7 cellular contexts compared by ENCODE assay signal in genomic region chr3:196969001-196969659, GRCh38. TPM values are rescaled to one million over a fixed set of nuclear protein-coding genes. Genes with fewer than 3 reads are reported as not detected.
DNase-seq lines count a peak whose midpoint lies in the region; TF ChIP-seq lines count a peak whose summit lies in the region.

No MANE protein-coding gene starts in this region.

- H3K9me3 ChIP-seq in GM23248 (ENCODE audit: low read depth) (no peaks in the 10 kb centered on the region), vagina (no peaks in the 10 kb centered on the region)

- WGBS in GM23248 (ENCODE audit: low coverage in 1 of 2, low lambda C conversion rate in 2 of 2, missing lambda C conversion rate in 2 of 2), 2 experiments = 1% methylated on average over 53 to 88 of the region's 90 CpGs

- H3K4me2 ChIP-seq in GM23248 (ENCODE audit: unreplicated experiment) = peak overlapping the region; percentile 82

- H3K9me2 ChIP-seq in GM23248 (ENCODE audit: insufficient read depth) = no peaks in the 10 kb centered on the region

- in situ Hi-C loops in GM23248 (cut with MboI) = no loop called here

- H4K20me1 ChIP-seq in GM23248 (ENCODE audit: insufficient read depth) = no peaks in the 10 kb centered on the region

- H3K9ac ChIP-seq in GM23248 = peak overlapping the region; percentile 59

- H3K27me3 ChIP-seq in GM23248 (replicated peaks; ENCODE audit: insufficient read depth) (no peaks in the 10 kb centered on the region), vagina (no peaks in the 10 kb centered on the region)

- H3K4me3 Mint-ChIP-seq in activated CD4-positive, alpha-beta memory T cell treated with anti-CD3 and anti-CD28 coated beads, Interleukin-2, amount 10 ng/mL, durations not matched to agents 7 days and 5 days = peak overlapping the region; percentile 81
- peak overlapping the region; percentile 39 to 70 (median 70) for H3K4me3 Mint-ChIP-seq in nephron

- no peaks in the 10 kb centered on the region for H3F3A ChIP-seq in GM23248 (ENCODE audit: insufficient read depth)

- H3K27me3 Mint-ChIP-seq in activated CD4-positive, alpha-beta memory T cell treated with anti-CD3 and anti-CD28 coated beads, Interleukin-2, amount 10 ng/mL, durations not matched to agents 7 days and 5 days = peaks cover 11% of the 10 kb centered on the region
- H3K27me3 Mint-ChIP-seq in nephron (ENCODE audit: low read depth) = peaks cover 59% of the 10 kb centered on the region

- no peaks in the 10 kb centered on the region for H3K9me3 Mint-ChIP-seq in activated CD4-positive, alpha-beta memory T cell treated with anti-CD3 and anti-CD28 coated beads, Interleukin-2, amount 10 ng/mL, durations not matched to agents 7 days and 5 days
- H3K9me3 Mint-ChIP-seq in nephron = no peaks in the 10 kb centered on the region

- TF ChIP-seq CTCF in GM12875 (IDR thresholded peaks at IDR 0.05; ENCODE audit: borderline replicate concordance, insufficient read depth, low read depth, low read length) = no peak
- TF ChIP-seq CTCF in epithelial cell of esophagus (IDR thresholded peaks at IDR 0.05; ENCODE audit: insufficient read depth, low read depth, low read length, missing control alignments) = no peak
- TF ChIP-seq CTCF in nephron (IDR thresholded peaks at IDR 0.05; ENCODE audit: unreplicated experiment in 3 of 3) = no peak
- no peak for TF ChIP-seq CTCF in vagina (IDR thresholded peaks at IDR 0.05)

- CTCF ChIA-PET in activated CD4-positive, alpha-beta memory T cell treated with anti-CD3 and anti-CD28 coated beads, Interleukin-2, amount 10 ng/mL, durations not matched to agents 7 days and 5 days (lab: Charles Lee) = interaction anchor here (0.6 to 1.9 kb wide), 14 partner anchors 15 to 652 kb away, joined by 3 to 7 read pairs (median 3); partner anchors contain the start of genes MELTF and NCBP2

- peak; percentile 59 for DNase-seq in GM23248
- DNase-seq in LHCN-M2 (ENCODE audit: low read depth) = peak; percentile 10
- peak; percentile 54 for DNase-seq in activated CD4-positive, alpha-beta memory T cell treated with anti-CD3 and anti-CD28 coated beads, Interleukin-2, amount 10 ng/mL, durations not matched to agents 7 days and 5 days
- peak; percentile 34 for DNase-seq in epithelial cell of esophagus (ENCODE audit: low read depth)
- no peak for DNase-seq in vagina (ENCODE audit: extremely low spot score in 2 of 2)

- H3K4me1 ChIP-seq in GM23248 (ENCODE audit: insufficient read depth) = no peaks in the 10 kb centered on the region
- peaks cover 17% of the 10 kb centered on the region for H3K4me1 ChIP-seq in vagina

- H3K36me3 ChIP-seq in GM23248 (ENCODE audit: low read depth) = no peaks in the 10 kb centered on the region
- H3K36me3 ChIP-seq in vagina = no peaks in the 10 kb centered on the region

- H3K27ac ChIP-seq in GM23248 (no peak overlapping the region), vagina (peak overlapping the region; percentile 78)

- H3K36me3 Mint-ChIP-seq in activated CD4-positive, alpha-beta memory T cell treated with anti-CD3 and anti-CD28 coated beads, Interleukin-2, amount 10 ng/mL, durations not matched to agents 7 days and 5 days (ENCODE audit: low read depth) = peaks cover 12% of the 10 kb centered on the region
- no peaks in the 10 kb centered on the region for H3K36me3 Mint-ChIP-seq in nephron (ENCODE audit: low read depth)

- POLR2A ChIA-PET in activated CD4-positive, alpha-beta memory T cell treated with anti-CD3 and anti-CD28 coated beads, Interleukin-2, amount 10 ng/mL, durations not matched to agents 7 days and 5 days (lab: Charles Lee) = interaction anchor here (1.0 to 4.4 kb wide), 4 partner anchors 27 to 357 kb away, joined by 3 to 32 read pairs (median 9); partner anchors contain the start of genes NCBP2 and SENP5

- TF ChIP-seq POLR2A in vagina (IDR thresholded peaks at IDR 0.05) = peak in 1 of 2 donors; percentile 2

- intact Hi-C loops in vagina (cut with DNase I) = loop anchor here (10.0 kb wide), 1 partner anchor 134 kb away; no protein-coding TSS in a partner anchor

- peak overlapping the region; percentile 94 for H2AFZ ChIP-seq in GM23248

- peaks cover 12% of the 10 kb centered on the region for H3K4me1 Mint-ChIP-seq in activated CD4-positive, alpha-beta memory T cell treated with anti-CD3 and anti-CD28 coated beads, Interleukin-2, amount 10 ng/mL, durations not matched to agents 7 days and 5 days
- no peaks in the 10 kb centered on the region for H3K4me1 Mint-ChIP-seq in nephron

- H3K4me3 ChIP-seq in GM12875 (ENCODE audit: low read depth, low read length) = peak overlapping the region; percentile 58
- peak overlapping the region; percentile 90 for H3K4me3 ChIP-seq in GM23248
- peak overlapping the region; percentile 50 for H3K4me3 ChIP-seq in epithelial cell of esophagus (ENCODE audit: low read length)
- H3K4me3 ChIP-seq in vagina = peak overlapping the region; percentile 90 to 98

- no peak overlapping the region for H3K27ac Mint-ChIP-seq in activated CD4-positive, alpha-beta memory T cell treated with anti-CD3 and anti-CD28 coated beads, Interleukin-2, amount 10 ng/mL, durations not matched to agents 7 days and 5 days
- no peak overlapping the region for H3K27ac Mint-ChIP-seq in nephron

- no peaks in the 10 kb centered on the region for H3K79me2 ChIP-seq in GM23248 (ENCODE audit: insufficient read depth)

RNA-seq across cellular contexts. Expression of gene PIGZ, which starts 0.5 kb away (rescaled TPM):
- total RNA-seq in GM23248 (2014; rRNA removed; shearing (Covaris generic)) = 3.9 and 5.7 TPM in 2 replicates
- 7.6 and 9.6 TPM in 2 replicates for polyA plus RNA-seq in GM23248 (2016; fragmentation: Nextera tagmentation; extraction: Ambion mirVana)
- total RNA-seq in LHCN-M2 (2014; rRNA removed) (0.38 and 2.4 TPM in 2 replicates), vagina (9.8 TPM)
- 2.5 TPM for polyA plus RNA-seq in LHCN-M2 (2012)
- 1 to 10 TPM; 1.7 to 1.8 TPM for total RNA-seq in activated CD4-positive, alpha-beta memory T cell treated with anti-CD3 and anti-CD28 coated beads, Interleukin-2, amount 10 ng/mL, durations not matched to agents 7 days and 5 days

RNA-seq across cellular contexts. Expression of gene NCBP2, which starts 26.8 kb away (rescaled TPM):
- 75.3 and 81.9 TPM in 2 replicates for total RNA-seq in GM23248 (2014; rRNA removed; shearing (Covaris generic))
- 107 TPM in 2 replicates for polyA plus RNA-seq in GM23248 (2016; fragmentation: Nextera tagmentation; extraction: Ambion mirVana)
- total RNA-seq in LHCN-M2 (2014; rRNA removed) (79.4 and 84.8 TPM in 2 replicates), vagina (25.8 TPM)
- 50.3 TPM for polyA plus RNA-seq in LHCN-M2 (2012)
- total RNA-seq in activated CD4-positive, alpha-beta memory T cell treated with anti-CD3 and anti-CD28 coated beads, Interleukin-2, amount 10 ng/mL, durations not matched to agents 7 days and 5 days = 10 to 100 TPM; 54.6 to 55.6 TPM

Comparison
In these comparisons a context has a peak if more than half of its experiments do, and no peak if none do; other contexts are left out.
1. DNase-seq: peak in GM23248 (single experiment), LHCN-M2 (single experiment), activated CD4-positive, alpha-beta memory T cell treated with anti-CD3 and anti-CD28 coated beads, Interleukin-2, amount 10 ng/mL, durations not matched to agents 7 days and 5 days (single experiment) and epithelial cell of esophagus (single experiment); none in vagina (0 of 2).
2. Peak in every context shown above with its lines, with median percentiles within 50 percentile points of each other: H3K4me3 ChIP-seq.